In genomic region chr5:119275873-119276214, GRCh38 we compare ENCODE assay signal across 8 cellular contexts.
DNase-seq lines count a peak whose midpoint lies in the region; ATAC-seq and TF ChIP-seq lines count a peak whose summit lies in the region.

No MANE protein-coding gene starts in this region.

- CTCF ChIA-PET in WTC11 (lab: Charles Lee) = no interaction called here

- no peak overlapping the region for H3K4me3 Mint-ChIP-seq in WTC11

- POLR2A ChIA-PET in WTC11 (lab: Charles Lee) = interaction anchor here (0.7 kb wide), 1 partner anchor 589 kb away, joined by 5 read pairs; no protein-coding TSS in a partner anchor

- peaks cover 37% of the 10 kb centered on the region for H3K4me1 Mint-ChIP-seq in WTC11

- H3K27me3 Mint-ChIP-seq in WTC11 (ENCODE audit: low read depth) = no peaks in the 10 kb centered on the region

- TF ChIP-seq CTCF in WTC11 (IDR thresholded peaks at IDR 0.05) = no peak

- H3K9me3 Mint-ChIP-seq in WTC11 = no peaks in the 10 kb centered on the region

- H3K36me3 Mint-ChIP-seq in WTC11 = no peaks in the 10 kb centered on the region

- peak; percentile 65 for DNase-seq in activated CD4-positive, alpha-beta T cell treated with anti-CD3 and anti-CD28 coated beads for 48 hours
- DNase-seq in activated CD4-positive, alpha-beta T cell treated with anti-CD3 and anti-CD28 coated beads for 1 hour = no peak
- DNase-seq in WTC11 (ENCODE audit: low spot score) (no peak), Ammon's horn (ENCODE audit: low spot score) (no peak), glomerular visceral epithelial cell (ENCODE audit: extremely low spot score) (no peak)
- DNase-seq in stimulated activated CD4-positive, alpha-beta T cell treated with anti-CD3 and anti-CD28 coated beads, Interleukin-1b, Interleukin-23, amount 100 ng/mL, for 48 hours = peak; percentile 54
- DNase-seq in central memory CD4-positive, alpha-beta T cell = no peak

- peak; percentile 70 for ATAC-seq in HG03097 (IDR thresholded peaks at IDR 0.05; ENCODE audit: low FRiP score, unreplicated experiment)
- 0 out of 2 replicates have a peak, but pooled peaks have one; percentile 24 for ATAC-seq in WTC11

- H3K27ac Mint-ChIP-seq in WTC11 = no peak overlapping the region

TF ChIP-seq in WTC11, 78 proteins besides CTCF, POLR2A, EP300 and RAD21:
- no peak for TF ChIP-seq CREM (CRISPR knock-in tag; IDR thresholded peaks at IDR 0.05)
- no peak for TF ChIP-seq E2F4 (CRISPR knock-in tag; IDR thresholded peaks at IDR 0.05; ENCODE audit: borderline replicate concordance, low read depth)
- TF ChIP-seq CBFB (CRISPR knock-in tag; IDR thresholded peaks at IDR 0.05; ENCODE audit: low read depth) = no peak
- no peak for TF ChIP-seq NFYB (CRISPR knock-in tag; conservative IDR thresholded peaks at IDR 0.05; ENCODE audit: low read depth)
- TF ChIP-seq ZNF121 (CRISPR knock-in tag; IDR thresholded peaks at IDR 0.05) = no peak
- TF ChIP-seq JUN (CRISPR knock-in tag; IDR thresholded peaks at IDR 0.05) = no peak
- TF ChIP-seq PRDM15 (CRISPR knock-in tag; IDR thresholded peaks at IDR 0.05) = no peak
- no peak for TF ChIP-seq MLX (CRISPR knock-in tag; IDR thresholded peaks at IDR 0.05)
- TF ChIP-seq NR2C2 (CRISPR knock-in tag; IDR thresholded peaks at IDR 0.05) = no peak
- TF ChIP-seq PRRX2 (CRISPR knock-in tag; IDR thresholded peaks at IDR 0.05) = no peak
- no peak for TF ChIP-seq USF2 (CRISPR knock-in tag; IDR thresholded peaks at IDR 0.05)
- no peak for TF ChIP-seq NFE2L1 (CRISPR knock-in tag; IDR thresholded peaks at IDR 0.05)
- no peak for TF ChIP-seq IRF1 (CRISPR knock-in tag; IDR thresholded peaks at IDR 0.05)
- no peak for TF ChIP-seq ZNF138 (CRISPR knock-in tag; conservative IDR thresholded peaks at IDR 0.05)
- TF ChIP-seq ATF3 (CRISPR knock-in tag; conservative IDR thresholded peaks at IDR 0.05) = no peak
- TF ChIP-seq RORB (CRISPR knock-in tag; IDR thresholded peaks at IDR 0.05) = no peak
- TF ChIP-seq ZNF219 (CRISPR knock-in tag; IDR thresholded peaks at IDR 0.05; ENCODE audit: borderline replicate concordance) = no peak
- no peak for TF ChIP-seq TCF7 (CRISPR knock-in tag; IDR thresholded peaks at IDR 0.05; ENCODE audit: low read depth)
TF ChIP-seq in WTC11: peak in this region for 0.

Comparison
In these comparisons a context has a peak if more than half of its experiments do, and no peak if none do; other contexts are left out.
1. DNase-seq: peak in activated CD4-positive, alpha-beta T cell treated with anti-CD3 and anti-CD28 coated beads for 48 hours (single experiment) and stimulated activated CD4-positive, alpha-beta T cell treated with anti-CD3 and anti-CD28 coated beads, Interleukin-1b, Interleukin-23, amount 100 ng/mL, for 48 hours (single experiment); none in activated CD4-positive, alpha-beta T cell treated with anti-CD3 and anti-CD28 coated beads for 1 hour (single experiment), WTC11 (single experiment), Ammon's horn (single experiment), glomerular visceral epithelial cell (single experiment) and central memory CD4-positive, alpha-beta T cell (single experiment).